17 cellular contexts compared by ENCODE assay signal in genomic region chr16:72372646-72373045, GRCh38.
A peak's percentile ranks its signal among the peaks of the same experiment; 100 is the strongest.
DNase-seq lines count a peak whose midpoint lies in the region; FAIRE-seq and TF ChIP-seq lines count a peak whose summit lies in the region.
"Had no signal": no experiment of that assay in that cellular context is flagged by ENCODE, and none has a peak within 500 bp of the region (broad histone marks: within the 10 kb centered on the region; RNA-seq: fewer than 3 reads in every experiment).

No MANE protein-coding gene starts in this region.

- H3K9me3 Mint-ChIP-seq in HFFc6 = peaks cover under 1% of the 10 kb centered on the region

- H3K18ac ChIP-seq in neuronal stem cell (ENCODE audit: low read length) = no peak overlapping the region

- H3K36me3 Mint-ChIP-seq in HFFc6 (ENCODE audit: low read depth) = peaks cover 4% of the 10 kb centered on the region; the same call in 1 of the 2 replicates

- no peaks in the 10 kb centered on the region for H3K9me3 ChIP-seq in HUES64 (ENCODE audit: insufficient read depth, low read depth, low read length)
- no peaks in the 10 kb centered on the region for H3K9me3 ChIP-seq in kidney (ENCODE audit: control insufficient read depth in 1 of 2, low read length in 2 of 2)
- H3K9me3 ChIP-seq in neuronal stem cell (replicated peaks in 1 of 2; ENCODE audit: control insufficient read depth in 2 of 2, insufficient read depth in 1 of 2, low read depth in 1 of 2, low read length in 2 of 2) = no peaks in the 10 kb centered on the region
- H3K9me3 ChIP-seq: A549 had no signal

- no peak overlapping the region for H3K4ac ChIP-seq in neuronal stem cell (ENCODE audit: low read length)

- no peak overlapping the region for H3K23ac ChIP-seq in neuronal stem cell (ENCODE audit: low read depth, low read length, poor library complexity)

- 92% methylated on average over 3 of the region's 4 CpGs for WGBS in HUES64
- no CpG with 5 or more reads among the region's 4 CpGs for WGBS in neuronal stem cell (ENCODE audit: extremely low coverage in 2 of 2, insufficient read length in 2 of 2, insufficient replicate concordance in 1 of 2), 2 donors

- no peak overlapping the region for H3K4me2 ChIP-seq in neuronal stem cell (ENCODE audit: insufficient read depth, low read length, poor library complexity, severe bottlenecking)
- H3K4me2 ChIP-seq: A549, PC-9 had no signal

- peak overlapping the region; percentile 65 for H2AFZ ChIP-seq in neuronal stem cell (ENCODE audit: low read length)
- H2AFZ ChIP-seq: PC-9 had no signal

- H3K27ac ChIP-seq in HUES64 (ENCODE audit: low read depth, low read length) (peak overlapping the region; percentile 55; the same call in 1 of the 2 replicates), kidney (ENCODE audit: low read depth in 2 of 2, low read length in 2 of 2) (peak overlapping the region; percentile 20 to 66), neuronal stem cell (replicated peaks; ENCODE audit: low read length) (no peak overlapping the region)
- H3K27ac ChIP-seq: A549, PC-9 had no signal

- no peak overlapping the region for H4K91ac ChIP-seq in neuronal stem cell (ENCODE audit: low read depth, low read length, poor library complexity)

- no peak for FAIRE-seq in kidney (lab: Jason Lieb, UNC)
- FAIRE-seq: A549, H54 had no signal

- H3K27ac Mint-ChIP-seq in HFFc6 = no peak overlapping the region
- H3K27ac Mint-ChIP-seq: CD14-positive monocyte had no signal

- no peak overlapping the region for H3K14ac ChIP-seq in neuronal stem cell (ENCODE audit: low read length)

- H2BK15ac ChIP-seq in neuronal stem cell (ENCODE audit: low read length) = no peak overlapping the region

- H3K9ac ChIP-seq in HUES64 (ENCODE audit: low read depth, low read length) (no peak overlapping the region), kidney (ENCODE audit: low read length in 2 of 2) (peak overlapping the region in 1 of 2 donors; percentile 22), neuronal stem cell (ENCODE audit: low read depth, low read length, poor library complexity) (no peak overlapping the region)

- H3K36me3 ChIP-seq in HUES64 (ENCODE audit: insufficient read depth, low read length) (no peaks in the 10 kb centered on the region), kidney (ENCODE audit: control insufficient read depth in 1 of 2, insufficient read depth in 2 of 2, low read length in 2 of 2) (no peaks in the 10 kb centered on the region), neuronal stem cell (replicated peaks in 1 of 2; ENCODE audit: control insufficient read depth in 2 of 2, insufficient read depth in 2 of 2, low read length in 2 of 2) (no peaks in the 10 kb centered on the region)

- H2AK5ac ChIP-seq in neuronal stem cell (ENCODE audit: low read depth, low read length) = no peak overlapping the region

- DNase-seq in choroid plexus epithelial cell (ENCODE audit: low read depth) (peak; percentile 35), kidney (no peak), neuronal stem cell (ENCODE audit: low spot score) (no peak), HFFc6 (no peak), COLO668 (lab: John Stamatoyannopoulos, UW; ENCODE audit: unreplicated experiment) (no peak), SHP77 (lab: John Stamatoyannopoulos, UW) (no peak), NCI-H82 treated with DMSO at 0.1 percent for 48 hours (lab: John Stamatoyannopoulos, UW; ENCODE audit: unreplicated experiment) (no peak)
- DNase-seq: EL, IMR-90, Karpas-422, NCI-H187 treated with DMSO at 0.1 percent for 48 hours, NCI-H82, PC-9 had no signal

- H2BK120ac ChIP-seq in neuronal stem cell (ENCODE audit: low read depth, low read length) = no peak overlapping the region

- H2BK12ac ChIP-seq in neuronal stem cell (ENCODE audit: low read length) = no peak overlapping the region

- H3K27me3 Mint-ChIP-seq in HFFc6 (ENCODE audit: insufficient read depth) = peaks cover 2% of the 10 kb centered on the region; the same call in 1 of the 2 replicates

- H3K4me3 ChIP-seq in HUES64 (ENCODE audit: low read length) = no peak overlapping the region
- H3K4me3 ChIP-seq in choroid plexus epithelial cell (ENCODE audit: low read depth, low read length) = no peak overlapping the region
- H3K4me3 ChIP-seq in kidney (ENCODE audit: low read length in 2 of 2) = no peak overlapping the region
- H3K4me3 ChIP-seq in neuronal stem cell (ENCODE audit: low read length in 2 of 2) = no peak overlapping the region
- H3K4me3 ChIP-seq: A549, PC-9 had no signal

- no peak overlapping the region for H4K8ac ChIP-seq in neuronal stem cell (ENCODE audit: low read depth, low read length)

- H3K4me1 Mint-ChIP-seq in HFFc6 (ENCODE audit: low read depth) = peaks cover 22% of the 10 kb centered on the region
- H3K4me1 Mint-ChIP-seq: CD14-positive monocyte had no signal

- H2BK5ac ChIP-seq in neuronal stem cell (ENCODE audit: low read length) = no peak overlapping the region

- H3K4me1 ChIP-seq in HUES64 (ENCODE audit: insufficient read depth, low read length) = peaks cover 55% of the 10 kb centered on the region
- H3K4me1 ChIP-seq in kidney (ENCODE audit: control insufficient read depth in 1 of 2, insufficient read depth in 1 of 2, low read depth in 1 of 2, low read length in 2 of 2) = peaks cover 4 to 12% of the 10 kb centered on the region in 2 donors
- H3K4me1 ChIP-seq in neuronal stem cell (ENCODE audit: control insufficient read depth in 2 of 2, insufficient read depth in 1 of 2, low read depth in 1 of 2, low read length in 2 of 2) = peaks cover 14 to 42% of the 10 kb centered on the region in 2 donors

- intact Hi-C loops in kidney (cut with DNase I) = no loop called here

- TF ChIP-seq CTCF in choroid plexus epithelial cell (conservative IDR thresholded peaks at IDR 0.05; ENCODE audit: low read depth, low read length) = no peak
- no peak for TF ChIP-seq CTCF in kidney (IDR thresholded peaks at IDR 0.05; ENCODE audit: borderline replicate concordance, extremely low read depth, insufficient read depth)
- no peak for TF ChIP-seq CTCF in HFFc6 (IDR thresholded peaks at IDR 0.05)

- no peak overlapping the region for H3K4me3 Mint-ChIP-seq in HFFc6
- H3K4me3 Mint-ChIP-seq: CD14-positive monocyte had no signal

- H3K79me1 ChIP-seq in neuronal stem cell (ENCODE audit: low read depth, low read length) = no peaks in the 10 kb centered on the region

- no peaks in the 10 kb centered on the region for H3K27me3 ChIP-seq in HUES64 (ENCODE audit: insufficient read depth, low read length)
- no peaks in the 10 kb centered on the region for H3K27me3 ChIP-seq in neuronal stem cell (ENCODE audit: control insufficient read depth in 3 of 3, insufficient read depth in 3 of 3, low read depth in 1 of 3, low read length in 3 of 3)
